Comparison of ENCODE assay signal across 25 cellular contexts in genomic region chr16:84245933-84246678, GRCh38. TPM values are rescaled to one million over a fixed set of nuclear protein-coding genes. Genes with fewer than 3 reads are reported as not detected.
DNase-seq lines count a peak whose midpoint lies in the region; ATAC-seq and TF ChIP-seq lines count a peak whose summit lies in the region.
"Had no signal": no experiment of that assay in that cellular context is flagged by ENCODE, and none has a peak within 500 bp of the region (broad histone marks: within the 10 kb centered on the region; RNA-seq: fewer than 3 reads in every experiment).

No MANE protein-coding gene starts in this region.

- peak overlapping the region; percentile 9 for H3K27ac Mint-ChIP-seq in memory B cell
- H3K27ac Mint-ChIP-seq in stimulated activated naive B cell treated with anti-CD40 and anti-IgM and Interleukin-4, amounts not matched to agents 10 μg/mL and 1 μg/mL and 100 μg/mL, for 72 hours: peak overlapping the region; percentile 5
- H3K27ac Mint-ChIP-seq: CD4-positive, alpha-beta T cell had no signal

- peaks cover 20% of the 10 kb centered on the region for H3K27me3 Mint-ChIP-seq in memory B cell
- H3K27me3 Mint-ChIP-seq in stimulated activated naive B cell treated with anti-CD40 and anti-IgM and Interleukin-4, amounts not matched to agents 10 μg/mL and 1 μg/mL and 100 μg/mL, for 72 hours: peaks cover 23 to 39% of the 10 kb centered on the region in 2 donors

- peak overlapping the region; percentile 69 for H3K4me2 ChIP-seq in PC-9
- H3K4me2 ChIP-seq: BLaER1, KMS-11 had no signal

- CTCF ChIA-PET in PC-9 (lab: Charles Lee): no interaction called here

- no peak overlapping the region for H3K4me3 Mint-ChIP-seq in memory B cell
- H3K4me3 Mint-ChIP-seq in stimulated activated naive B cell treated with anti-CD40 and anti-IgM and Interleukin-4, amounts not matched to agents 10 μg/mL and 1 μg/mL and 100 μg/mL, for 72 hours: no peak overlapping the region
- H3K4me3 Mint-ChIP-seq: CD4-positive, alpha-beta T cell had no signal

- peaks cover 29% of the 10 kb centered on the region; the same call in 1 of the 2 replicates for H3F3A ChIP-seq in PC-9 (ENCODE audit: insufficient read depth, low read depth)

- H3K4me3 ChIP-seq in PC-9 (no peak overlapping the region), right lobe of liver (no peak overlapping the region)
- H3K4me3 ChIP-seq: BLaER1, Peyer's patch had no signal

- 74% methylated on average over 10 of the region's 11 CpGs for WGBS in right lobe of liver (ENCODE audit: insufficient coverage, low coverage, low lambda C conversion rate, missing lambda C conversion rate)

- H3K27ac ChIP-seq in PC-9 (peak overlapping the region; percentile 90), right lobe of liver (no peak overlapping the region)
- H3K27ac ChIP-seq: 22Rv1, BLaER1, KMS-11, Peyer's patch had no signal

- H3K27me3 ChIP-seq in PC-9 (ENCODE audit: insufficient read depth, low read depth): no peaks in the 10 kb centered on the region
- H3K27me3 ChIP-seq in right lobe of liver: no peaks in the 10 kb centered on the region
- H3K27me3 ChIP-seq: BLaER1, Peyer's patch had no signal

- TF ChIP-seq POLR2A in right lobe of liver (IDR thresholded peaks at IDR 0.05): no peak

- no peaks in the 10 kb centered on the region for H4K20me1 ChIP-seq in PC-9 (ENCODE audit: insufficient read depth)
- H4K20me1 ChIP-seq: BLaER1 had no signal

- peaks cover 4% of the 10 kb centered on the region for H3K9me3 Mint-ChIP-seq in memory B cell
- peaks cover 1 to 13% of the 10 kb centered on the region in 2 donors for H3K9me3 Mint-ChIP-seq in stimulated activated naive B cell treated with anti-CD40 and anti-IgM and Interleukin-4, amounts not matched to agents 10 μg/mL and 1 μg/mL and 100 μg/mL, for 72 hours
- H3K9me3 Mint-ChIP-seq: CD4-positive, alpha-beta T cell had no signal

- TF ChIP-seq CTCF in PC-9 (conservative IDR thresholded peaks at IDR 0.05) (no peak), right lobe of liver (IDR thresholded peaks at IDR 0.05) (no peak)

- DNase-seq in NCI-H1092 treated with DMSO at 0.1 percent for 48 hours (lab: John Stamatoyannopoulos, UW) (peak; percentile 12), NCI-H1092 (lab: John Stamatoyannopoulos, UW) (no peak), PC-9 (no peak), memory B cell (ENCODE audit: low spot score in 2 of 2) (no peak), right lobe of liver (no peak), D341Med (ENCODE audit: low spot score) (no peak)
- DNase-seq in stimulated activated naive B cell treated with anti-CD40 and anti-IgM and Interleukin-4, amounts not matched to agents 10 μg/mL and 1 μg/mL and 100 μg/mL, for 72 hours: no peak
- DNase-seq: ACHN; Caco-2; CD4-positive, alpha-beta T cell; GDM1; GOT3; HCEC 1CT; IMR-90; NCI-H1105 treated with DMSO at 0.1 percent for 48 hours; NCI-H2081; NCI-H345; NCI-H526; NK-92 treated with Interleukin-12 subunit alpha and Interleukin-12 subunit beta, amount 100 ng/mL, for 24 hours; Peyer's patch; SW 1271 had no signal

- no TSS peak for BruUV-seq in PC-9 (replicated peaks; lab: Mats Ljungman, UMichigan)

- POLR2A ChIA-PET in PC-9 (lab: Charles Lee; ENCODE audit: unreplicated experiment): no interaction called here

- no peak overlapping the region for H2AFZ ChIP-seq in PC-9

- no peaks in the 10 kb centered on the region for H3K9me2 ChIP-seq in PC-9 (ENCODE audit: insufficient read depth)

- intact Hi-C loops in PC-9 (cut with micrococcal nuclease; ENCODE audit: unreplicated experiment): no loop called here
- intact Hi-C loops in right lobe of liver (cut with DNase I): no loop called here

- H3K36me3 ChIP-seq in PC-9 (ENCODE audit: low read depth) (no peaks in the 10 kb centered on the region), right lobe of liver (no peaks in the 10 kb centered on the region)
- H3K36me3 ChIP-seq: BLaER1, Peyer's patch had no signal

- H3K4me1 ChIP-seq in PC-9 (replicated peaks; ENCODE audit: insufficient read depth) (peaks cover 42% of the 10 kb centered on the region), right lobe of liver (no peaks in the 10 kb centered on the region)
- H3K4me1 ChIP-seq: Caco-2, Peyer's patch had no signal

- H3K9me3 ChIP-seq in PC-9 (ENCODE audit: insufficient read depth, low read depth) (no peaks in the 10 kb centered on the region), right lobe of liver (no peaks in the 10 kb centered on the region)
- H3K9me3 ChIP-seq: BLaER1, Caco-2, Peyer's patch had no signal

- no peaks in the 10 kb centered on the region for H3K36me3 Mint-ChIP-seq in memory B cell
- H3K36me3 Mint-ChIP-seq in stimulated activated naive B cell treated with anti-CD40 and anti-IgM and Interleukin-4, amounts not matched to agents 10 μg/mL and 1 μg/mL and 100 μg/mL, for 72 hours: no peaks in the 10 kb centered on the region

- no peaks in the 10 kb centered on the region for H3K4me1 Mint-ChIP-seq in memory B cell
- H3K4me1 Mint-ChIP-seq in stimulated activated naive B cell treated with anti-CD40 and anti-IgM and Interleukin-4, amounts not matched to agents 10 μg/mL and 1 μg/mL and 100 μg/mL, for 72 hours: no peaks in the 10 kb centered on the region

- H3K79me2 ChIP-seq in PC-9 (ENCODE audit: low read depth): no peaks in the 10 kb centered on the region

- no peak for ATAC-seq in memory B cell (ENCODE audit: low read depth)
- ATAC-seq in stimulated activated naive B cell treated with anti-CD40 and anti-IgM and Interleukin-4, amounts not matched to agents 10 μg/mL and 1 μg/mL and 100 μg/mL, for 72 hours (replicated peaks): no peak
- no peak for ATAC-seq in right lobe of liver
- ATAC-seq in HG03442 (IDR thresholded peaks at IDR 0.05; ENCODE audit: unreplicated experiment): no peak

RNA-seq across cellular contexts. Expression of gene KCNG4, which starts 6.3 kb away (rescaled TPM):
- not detected in 2 replicates for total RNA-seq in PC-9 (2021)
- not detected for total RNA-seq in right lobe of liver
- total RNA-seq: Caco-2; CD4-positive, alpha-beta T cell; IMR-90; Peyer's patch had no signal

RNA-seq across cellular contexts. Expression of gene WFDC1, which starts 48.6 kb away (rescaled TPM):
- not detected in 2 replicates for total RNA-seq in PC-9 (2021)
- 1 to 10 TPM in 4 of 6 experiments, under 1 TPM in 2; 0.64 to 5.0 (median 2.3) TPM for total RNA-seq in right lobe of liver
- total RNA-seq: Caco-2; CD4-positive, alpha-beta T cell had no signal

RNA-seq across cellular contexts. Expression of gene ADAD2, which starts 55.1 kb away (rescaled TPM):
- total RNA-seq in PC-9 (2021): not detected in 2 replicates
- total RNA-seq in right lobe of liver: 1 to 10 TPM in 1 of 6 experiments, under 1 TPM in 1, not detected in 4; 0.87 to 1.0 TPM
- total RNA-seq: Caco-2, IMR-90 had no signal

RNA-seq across cellular contexts. Expression of gene TAF1C, which starts 59.2 kb away (rescaled TPM):
- 40.2 and 43.0 TPM in 2 replicates for total RNA-seq in PC-9 (2021)
- 10 to 100 TPM; 11.0 to 28.3 (median 19.3) TPM for total RNA-seq in right lobe of liver
